ENCODE assay signal across 34 cellular contexts in the genomic region with DNA sequence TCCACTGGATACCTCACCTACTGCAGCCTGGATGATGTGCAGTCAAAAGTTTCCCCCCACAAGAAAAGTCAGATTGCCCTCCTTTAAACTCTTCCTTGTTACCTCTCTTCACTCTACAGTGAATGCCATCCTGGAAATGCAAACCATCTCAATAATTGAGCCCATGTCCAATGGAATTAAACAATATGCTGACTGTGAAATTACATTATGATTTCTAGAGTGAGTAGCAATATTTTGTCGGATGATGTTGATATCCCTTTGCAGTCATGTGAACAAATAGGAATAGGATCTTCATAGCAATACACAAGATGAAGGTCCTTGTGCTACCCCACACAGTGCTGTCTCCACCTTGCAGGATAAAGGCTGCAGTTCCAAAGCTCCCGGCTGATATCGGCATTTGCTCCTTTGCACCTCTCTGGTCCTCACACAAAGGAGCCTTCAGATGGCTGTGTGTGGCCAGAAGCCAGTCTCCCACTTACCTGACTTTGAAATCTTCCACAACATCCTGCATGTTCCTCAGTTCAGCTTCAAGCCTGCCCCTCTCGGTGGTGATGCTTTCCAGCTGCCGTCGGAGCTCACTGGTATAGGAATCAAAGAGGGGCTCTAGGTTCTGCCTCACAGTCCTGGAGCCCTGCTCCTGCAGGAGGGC. TPM values are rescaled to one million over a fixed set of nuclear protein-coding genes. Genes with fewer than 3 reads are reported as not detected.
"Had no signal": no experiment of that assay in that cellular context is flagged by ENCODE, and none has a peak within 500 bp of the region (broad histone marks: within the 10 kb centered on the region; RNA-seq: fewer than 3 reads in every experiment).

No MANE protein-coding gene starts in this region.

- ATAC-seq: activated CD4-positive, alpha-beta T cell treated with anti-CD3 and anti-CD28 coated beads for 36 hours; activated CD4-positive, CD25-positive, alpha-beta regulatory T cell treated with anti-CD3 and anti-CD28 coated beads, Interleukin-2, amount 50 U/mL, for 24 hours; activated CD8-positive, alpha-beta T cell treated with anti-CD3 and anti-CD28 coated beads, Interleukin-2, amount 10 ng/mL, durations not matched to agents 7 days and 5 days; body of pancreas; Panc1; WTC11 had no signal

- FAIRE-seq: astrocyte, TTC549 had no signal

- DNase-seq: activated CD4-positive, alpha-beta T cell treated with anti-CD3 and anti-CD28 coated beads for 36 hours; activated CD4-positive, alpha-beta T cell treated with anti-CD3 and anti-CD28 coated beads, Interleukin-2, amount 10 ng/mL, durations not matched to agents 7 days and 5 days; activated CD4-positive, alpha-beta T cell treated with anti-CD3 and anti-CD28 coated beads, Interleukin-2, amount 50 U/mL, for 48 hours; activated CD8-positive, alpha-beta T cell treated with anti-CD3 and anti-CD28 coated beads, Interleukin-2, amount 10 ng/mL, durations not matched to agents 7 days and 5 days; activated gamma-delta T cell; activated naive CD4-positive, alpha-beta T cell treated with Interleukin-2 at 50 U/mL for 16 hours; activated naive CD8-positive, alpha-beta T cell treated with anti-CD3 and anti-CD28 coated beads, Interleukin-2, amount 10 ng/mL, durations not matched to agents 7 days and 5 days; activated T-cell treated with anti-CD3 and anti-CD28 coated beads, Interleukin-2, amount 50 U/mL, for 24 hours; adrenal gland; body of pancreas; central memory CD4-positive, alpha-beta T cell; Kasumi-1; MG63; NCI-H1048; NCI-H1105 treated with DMSO at 0.1 percent for 48 hours; NCI-H1436; NCI-H1694; NCI-H1930; NCI-H2081 treated with DMSO at 0.1 percent for 48 hours; NCI-H345; NCI-H524 treated with DMSO at 0.1 percent for 48 hours; SHP77 treated with DMSO at 0.1 percent for 48 hours; SK-N-SH had no signal

- H3K9me3 ChIP-seq: adrenal gland, body of pancreas, breast epithelium, MG63, SJSA1, SK-N-SH had no signal

- H3K4me1 ChIP-seq: adrenal gland, breast epithelium, SJSA1 had no signal

- H3K27me3 ChIP-seq: adrenal gland, body of pancreas, breast epithelium had no signal

- H3K4me2 ChIP-seq: SK-N-SH had no signal

- H3K4me3 ChIP-seq: adrenal gland, body of pancreas, breast epithelium, MG63, SJSA1 had no signal

- H3K9ac ChIP-seq: SK-N-SH had no signal

- H3K36me3 ChIP-seq: adrenal gland, breast epithelium, MG63, SJSA1 had no signal

- H3K27ac ChIP-seq: adrenal gland, body of pancreas, breast epithelium, SJSA1 had no signal

RNA-seq across cellular contexts. Expression of a gene that starts 1.5 kb away (rescaled TPM):
- total RNA-seq: activated CD4-positive, alpha-beta T cell treated with anti-CD3 and anti-CD28 coated beads for 36 hours; activated CD4-positive, alpha-beta T cell treated with anti-CD3 and anti-CD28 coated beads, Interleukin-2, amount 10 ng/mL, durations not matched to agents 7 days and 5 days; activated CD8-positive, alpha-beta T cell treated with anti-CD3 and anti-CD28 coated beads, Interleukin-2, amount 10 ng/mL, durations not matched to agents 7 days and 5 days; activated naive CD8-positive, alpha-beta T cell treated with anti-CD3 and anti-CD28 coated beads, Interleukin-2, amount 10 ng/mL, durations not matched to agents 7 days and 5 days; activated T-helper 2 cell treated with anti-CD3 and anti-CD28 coated beads, Interferon-gamma antibody, Interleukin-2, Interleukin-4, amounts not matched to agents 10 μg/mL and 5 μg/mL and 100 μg/mL, durations not matched to agents 14 hours and 24 hours and 36 hours; adrenal gland; astrocyte; body of pancreas; breast epithelium; cerebellum; NCI-H460; RPMI7951; SJSA1; WTC11 had no signal
- polyA plus RNA-seq: adrenal gland, SK-N-SH had no signal

RNA-seq across cellular contexts. Expression of a gene that starts 19.3 kb away (rescaled TPM):
- total RNA-seq: activated CD4-positive, alpha-beta T cell treated with anti-CD3 and anti-CD28 coated beads for 36 hours; activated CD4-positive, alpha-beta T cell treated with anti-CD3 and anti-CD28 coated beads, Interleukin-2, amount 10 ng/mL, durations not matched to agents 7 days and 5 days; activated CD8-positive, alpha-beta T cell treated with anti-CD3 and anti-CD28 coated beads, Interleukin-2, amount 10 ng/mL, durations not matched to agents 7 days and 5 days; activated naive CD8-positive, alpha-beta T cell treated with anti-CD3 and anti-CD28 coated beads, Interleukin-2, amount 10 ng/mL, durations not matched to agents 7 days and 5 days; activated T-helper 2 cell treated with anti-CD3 and anti-CD28 coated beads, Interferon-gamma antibody, Interleukin-2, Interleukin-4, amounts not matched to agents 10 μg/mL and 5 μg/mL and 100 μg/mL, durations not matched to agents 14 hours and 24 hours and 36 hours; astrocyte; body of pancreas; cerebellum; NCI-H460; RPMI7951; SJSA1; WTC11 had no signal
- polyA plus RNA-seq: SK-N-SH had no signal

RNA-seq across cellular contexts. Expression of a gene that starts 26.5 kb away (rescaled TPM):
- total RNA-seq: activated CD4-positive, alpha-beta T cell treated with anti-CD3 and anti-CD28 coated beads for 36 hours; activated CD4-positive, alpha-beta T cell treated with anti-CD3 and anti-CD28 coated beads, Interleukin-2, amount 10 ng/mL, durations not matched to agents 7 days and 5 days; activated CD8-positive, alpha-beta T cell treated with anti-CD3 and anti-CD28 coated beads, Interleukin-2, amount 10 ng/mL, durations not matched to agents 7 days and 5 days; activated naive CD8-positive, alpha-beta T cell treated with anti-CD3 and anti-CD28 coated beads, Interleukin-2, amount 10 ng/mL, durations not matched to agents 7 days and 5 days; activated T-helper 2 cell treated with anti-CD3 and anti-CD28 coated beads, Interferon-gamma antibody, Interleukin-2, Interleukin-4, amounts not matched to agents 10 μg/mL and 5 μg/mL and 100 μg/mL, durations not matched to agents 14 hours and 24 hours and 36 hours; adrenal gland; astrocyte; body of pancreas; breast epithelium; cerebellum; NCI-H460; RPMI7951; SJSA1; WTC11 had no signal
- polyA plus RNA-seq: adrenal gland, SK-N-SH had no signal

RNA-seq across cellular contexts. Expression of a gene that starts 40.9 kb away (rescaled TPM):
- total RNA-seq: activated CD4-positive, alpha-beta T cell treated with anti-CD3 and anti-CD28 coated beads for 36 hours; activated CD4-positive, alpha-beta T cell treated with anti-CD3 and anti-CD28 coated beads, Interleukin-2, amount 10 ng/mL, durations not matched to agents 7 days and 5 days; activated CD8-positive, alpha-beta T cell treated with anti-CD3 and anti-CD28 coated beads, Interleukin-2, amount 10 ng/mL, durations not matched to agents 7 days and 5 days; activated naive CD8-positive, alpha-beta T cell treated with anti-CD3 and anti-CD28 coated beads, Interleukin-2, amount 10 ng/mL, durations not matched to agents 7 days and 5 days; activated T-helper 2 cell treated with anti-CD3 and anti-CD28 coated beads, Interferon-gamma antibody, Interleukin-2, Interleukin-4, amounts not matched to agents 10 μg/mL and 5 μg/mL and 100 μg/mL, durations not matched to agents 14 hours and 24 hours and 36 hours; astrocyte; body of pancreas; breast epithelium; cerebellum; NCI-H460; RPMI7951; SJSA1; WTC11 had no signal
- polyA plus RNA-seq: SK-N-SH had no signal

RNA-seq across cellular contexts. Expression of a gene that starts 47.2 kb away (rescaled TPM):
- total RNA-seq: activated CD4-positive, alpha-beta T cell treated with anti-CD3 and anti-CD28 coated beads for 36 hours; activated CD4-positive, alpha-beta T cell treated with anti-CD3 and anti-CD28 coated beads, Interleukin-2, amount 10 ng/mL, durations not matched to agents 7 days and 5 days; activated CD8-positive, alpha-beta T cell treated with anti-CD3 and anti-CD28 coated beads, Interleukin-2, amount 10 ng/mL, durations not matched to agents 7 days and 5 days; activated naive CD8-positive, alpha-beta T cell treated with anti-CD3 and anti-CD28 coated beads, Interleukin-2, amount 10 ng/mL, durations not matched to agents 7 days and 5 days; activated T-helper 2 cell treated with anti-CD3 and anti-CD28 coated beads, Interferon-gamma antibody, Interleukin-2, Interleukin-4, amounts not matched to agents 10 μg/mL and 5 μg/mL and 100 μg/mL, durations not matched to agents 14 hours and 24 hours and 36 hours; adrenal gland; astrocyte; body of pancreas; breast epithelium; cerebellum; NCI-H460; RPMI7951; SJSA1; WTC11 had no signal
- polyA plus RNA-seq: adrenal gland, SK-N-SH had no signal
